In the genomic region with DNA sequence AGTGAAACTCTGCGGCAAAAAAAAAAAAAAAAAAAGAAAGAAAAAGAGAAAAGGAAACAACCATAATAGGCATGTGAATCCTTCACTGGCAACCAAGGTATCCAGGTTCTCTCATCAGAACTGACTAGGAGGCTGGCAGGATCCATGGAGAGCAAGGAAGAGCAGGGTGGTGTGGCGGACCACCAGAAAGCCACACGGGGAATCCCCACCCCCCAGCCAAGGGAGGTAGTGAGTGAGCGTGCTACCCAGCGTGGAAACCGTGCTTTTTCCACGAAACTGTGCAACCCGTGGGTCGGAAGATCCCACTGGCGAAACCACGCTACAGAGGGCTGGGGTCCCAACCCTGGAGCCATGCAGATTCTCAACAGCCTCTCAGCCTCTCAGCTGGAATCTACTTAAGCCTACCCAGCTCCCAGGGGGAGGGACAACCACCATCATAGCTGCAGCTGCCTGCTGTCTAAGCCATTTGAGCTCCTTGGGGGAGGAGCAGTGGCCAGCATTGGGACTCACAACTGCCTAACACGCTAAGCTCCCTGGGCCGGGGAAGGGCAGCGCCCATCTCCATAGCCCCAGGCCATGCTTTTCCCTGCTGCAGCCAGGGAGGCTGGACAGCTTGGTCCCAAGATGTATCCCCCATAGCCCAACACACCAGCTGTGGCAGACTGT, we compare ENCODE assay signal across 25 cellular contexts.
DNase-seq lines count a peak whose midpoint lies in the region; ATAC-seq and TF ChIP-seq lines count a peak whose summit lies in the region.
"Had no signal": no experiment of that assay in that cellular context is flagged by ENCODE, and none has a peak within 500 bp of the region (broad histone marks: within the 10 kb centered on the region; RNA-seq: fewer than 3 reads in every experiment).

No MANE protein-coding gene starts in this region.

- H3K4me3 ChIP-seq in gastrocnemius medialis, result no peak overlapping the region
- H3K4me3 ChIP-seq: heart left ventricle, left lung, neural progenitor cell, tibial nerve had no signal

- H3K27me3 Mint-ChIP-seq in activated T-cell treated with anti-CD3 and anti-CD28 coated beads, Interleukin-2, amount 50 U/mL, for 72 hours (ENCODE audit: low read depth), result no peaks in the 10 kb centered on the region
- H3K27me3 Mint-ChIP-seq in activated T-cell treated with anti-CD3 and anti-CD28 coated beads, Interleukin-2, amount 50 U/mL, for 24 hours, result no peaks in the 10 kb centered on the region
- H3K27me3 Mint-ChIP-seq in activated CD8-positive, alpha-beta T cell treated with anti-CD3 and anti-CD28 coated beads for 36 hours, result no peaks in the 10 kb centered on the region
- no peaks in the 10 kb centered on the region for H3K27me3 Mint-ChIP-seq in natural killer cell treated with Interleukin-12 subunit alpha and Interleukin-12 subunit beta and Interleukin-15 and Interleukin-18, amount 100 ng/mL, for 72 hours
- H3K27me3 Mint-ChIP-seq: CD8-positive, alpha-beta memory T cell; progenitor cell of endocrine pancreas; stimulated activated naive B cell treated with anti-CD40 and anti-IgM and Interleukin-4, amounts not matched to agents 10 μg/mL and 1 μg/mL and 100 μg/mL, for 72 hours had no signal

- H3K36me3 Mint-ChIP-seq in activated T-cell treated with anti-CD3 and anti-CD28 coated beads, Interleukin-2, amount 50 U/mL, for 72 hours (ENCODE audit: insufficient read depth in 2 of 2), result peaks cover 0 to 2% of the 10 kb centered on the region in 2 donors
- no peaks in the 10 kb centered on the region for H3K36me3 Mint-ChIP-seq in activated T-cell treated with anti-CD3 and anti-CD28 coated beads, Interleukin-2, amount 50 U/mL, for 24 hours (ENCODE audit: low read depth)
- no peaks in the 10 kb centered on the region for H3K36me3 Mint-ChIP-seq in activated CD8-positive, alpha-beta T cell treated with anti-CD3 and anti-CD28 coated beads for 36 hours (ENCODE audit: low read depth)
- H3K36me3 Mint-ChIP-seq in natural killer cell treated with Interleukin-12 subunit alpha and Interleukin-12 subunit beta and Interleukin-15 and Interleukin-18, amount 100 ng/mL, for 72 hours, result no peaks in the 10 kb centered on the region
- H3K36me3 Mint-ChIP-seq: CD8-positive, alpha-beta memory T cell had no signal

- no peaks in the 10 kb centered on the region for H3K4me1 ChIP-seq in gastrocnemius medialis
- H3K4me1 ChIP-seq: heart left ventricle, left lung, neural progenitor cell, tibial nerve had no signal

- no peak overlapping the region for H3K4me3 Mint-ChIP-seq in activated T-cell treated with anti-CD3 and anti-CD28 coated beads, Interleukin-2, amount 50 U/mL, for 72 hours
- no peak overlapping the region for H3K4me3 Mint-ChIP-seq in activated T-cell treated with anti-CD3 and anti-CD28 coated beads, Interleukin-2, amount 50 U/mL, for 24 hours
- no peak overlapping the region for H3K4me3 Mint-ChIP-seq in activated CD8-positive, alpha-beta T cell treated with anti-CD3 and anti-CD28 coated beads for 36 hours
- no peak overlapping the region for H3K4me3 Mint-ChIP-seq in natural killer cell treated with Interleukin-12 subunit alpha and Interleukin-12 subunit beta and Interleukin-15 and Interleukin-18, amount 100 ng/mL, for 72 hours
- H3K4me3 Mint-ChIP-seq: CD8-positive, alpha-beta memory T cell; H9; neural progenitor cell; stimulated activated naive B cell treated with anti-CD40 and anti-IgM and Interleukin-4, amounts not matched to agents 10 μg/mL and 1 μg/mL and 100 μg/mL, for 72 hours; T-helper 1 cell treated with Interleukin-12 subunit alpha and Interleukin-12 subunit beta and Interleukin-4 antibody, amounts not matched to agents 30 μg/mL and 1 μg/mL, for 36 hours had no signal

- H3K27ac Mint-ChIP-seq in activated T-cell treated with anti-CD3 and anti-CD28 coated beads, Interleukin-2, amount 50 U/mL, for 72 hours, result no peak overlapping the region
- no peak overlapping the region for H3K27ac Mint-ChIP-seq in activated T-cell treated with anti-CD3 and anti-CD28 coated beads, Interleukin-2, amount 50 U/mL, for 24 hours
- no peak overlapping the region for H3K27ac Mint-ChIP-seq in activated CD8-positive, alpha-beta T cell treated with anti-CD3 and anti-CD28 coated beads for 36 hours
- H3K27ac Mint-ChIP-seq in natural killer cell treated with Interleukin-12 subunit alpha and Interleukin-12 subunit beta and Interleukin-15 and Interleukin-18, amount 100 ng/mL, for 72 hours, result no peak overlapping the region
- H3K27ac Mint-ChIP-seq: CD8-positive, alpha-beta memory T cell; H9; neural progenitor cell; progenitor cell of endocrine pancreas; stimulated activated naive B cell treated with anti-CD40 and anti-IgM and Interleukin-4, amounts not matched to agents 10 μg/mL and 1 μg/mL and 100 μg/mL, for 72 hours; T-helper 1 cell treated with Interleukin-12 subunit alpha and Interleukin-12 subunit beta and Interleukin-4 antibody, amounts not matched to agents 30 μg/mL and 1 μg/mL, for 36 hours had no signal

- H3K27me3 ChIP-seq in gastrocnemius medialis, result no peaks in the 10 kb centered on the region
- H3K27me3 ChIP-seq: heart left ventricle, left lung, neural progenitor cell, tibial nerve had no signal

- no peak overlapping the region for H3K27ac ChIP-seq in gastrocnemius medialis
- H3K27ac ChIP-seq: heart left ventricle, left lung, neural progenitor cell, tibial nerve had no signal

- intact Hi-C loops in activated CD8-positive, alpha-beta T cell treated with anti-CD3 and anti-CD28 coated beads for 36 hours (cut with micrococcal nuclease), result no loop called here
- intact Hi-C loops in gastrocnemius medialis (cut with DNase I; ENCODE audit: low total_unique reads), result no loop called here

- H3K4me1 Mint-ChIP-seq in activated T-cell treated with anti-CD3 and anti-CD28 coated beads, Interleukin-2, amount 50 U/mL, for 72 hours (ENCODE audit: low read depth), result no peaks in the 10 kb centered on the region
- no peaks in the 10 kb centered on the region for H3K4me1 Mint-ChIP-seq in activated T-cell treated with anti-CD3 and anti-CD28 coated beads, Interleukin-2, amount 50 U/mL, for 24 hours (ENCODE audit: low read depth)
- no peaks in the 10 kb centered on the region for H3K4me1 Mint-ChIP-seq in activated CD8-positive, alpha-beta T cell treated with anti-CD3 and anti-CD28 coated beads for 36 hours (ENCODE audit: low read depth)
- no peaks in the 10 kb centered on the region for H3K4me1 Mint-ChIP-seq in natural killer cell treated with Interleukin-12 subunit alpha and Interleukin-12 subunit beta and Interleukin-15 and Interleukin-18, amount 100 ng/mL, for 72 hours (ENCODE audit: low read depth in 2 of 2)
- H3K4me1 Mint-ChIP-seq: CD8-positive, alpha-beta memory T cell; H9; neural progenitor cell; stimulated activated naive B cell treated with anti-CD40 and anti-IgM and Interleukin-4, amounts not matched to agents 10 μg/mL and 1 μg/mL and 100 μg/mL, for 72 hours had no signal

- ATAC-seq in activated T-cell treated with anti-CD3 and anti-CD28 coated beads, Interleukin-2, amount 50 U/mL, for 72 hours (replicated peaks in 1 of 2), result peak; percentile 35 to 46
- ATAC-seq in HG02798 (IDR thresholded peaks at IDR 0.05; ENCODE audit: poor library complexity, unreplicated experiment) (peak; percentile 32), gastrocnemius medialis (no peak), GM19324 (IDR thresholded peaks at IDR 0.05; ENCODE audit: low FRiP score, unreplicated experiment) (no peak)
- ATAC-seq in activated CD8-positive, alpha-beta T cell treated with anti-CD3 and anti-CD28 coated beads for 36 hours, result peak; percentile 42
- peak; percentile 51 to 72 for ATAC-seq in natural killer cell treated with Interleukin-12 subunit alpha and Interleukin-12 subunit beta and Interleukin-15 and Interleukin-18, amount 100 ng/mL, for 72 hours
- ATAC-seq: left lung; stimulated activated naive B cell treated with anti-CD40 and anti-IgM and Interleukin-4, amounts not matched to agents 10 μg/mL and 1 μg/mL and 100 μg/mL, for 72 hours had no signal

- peaks cover 0 to 1% (median 0%) of the 10 kb centered on the region in 3 donors for H3K9me3 ChIP-seq in gastrocnemius medialis

- TF ChIP-seq POLR2A in gastrocnemius medialis (IDR thresholded peaks at IDR 0.05), result no peak

- peaks cover 5% of the 10 kb centered on the region in 2 donors for H3K9me3 Mint-ChIP-seq in activated T-cell treated with anti-CD3 and anti-CD28 coated beads, Interleukin-2, amount 50 U/mL, for 72 hours
- peaks cover 4% of the 10 kb centered on the region for H3K9me3 Mint-ChIP-seq in activated T-cell treated with anti-CD3 and anti-CD28 coated beads, Interleukin-2, amount 50 U/mL, for 24 hours
- H3K9me3 Mint-ChIP-seq in activated CD8-positive, alpha-beta T cell treated with anti-CD3 and anti-CD28 coated beads for 36 hours, result peaks cover 3% of the 10 kb centered on the region
- peaks cover 6% of the 10 kb centered on the region for H3K9me3 Mint-ChIP-seq in natural killer cell treated with Interleukin-12 subunit alpha and Interleukin-12 subunit beta and Interleukin-15 and Interleukin-18, amount 100 ng/mL, for 72 hours
- H3K9me3 Mint-ChIP-seq: T-helper 1 cell treated with Interleukin-12 subunit alpha and Interleukin-12 subunit beta and Interleukin-4 antibody, amounts not matched to agents 30 μg/mL and 1 μg/mL, for 36 hours had no signal

- no peak for DNase-seq in activated T-cell treated with anti-CD3 and anti-CD28 coated beads, Interleukin-2, amount 50 U/mL, for 72 hours
- no peak for DNase-seq in activated T-cell treated with anti-CD3 and anti-CD28 coated beads, Interleukin-2, amount 50 U/mL, for 24 hours
- DNase-seq in activated CD8-positive, alpha-beta T cell treated with anti-CD3 and anti-CD28 coated beads for 36 hours, result no peak
- no peak for DNase-seq in natural killer cell treated with Interleukin-12 subunit alpha and Interleukin-12 subunit beta and Interleukin-15 and Interleukin-18, amount 100 ng/mL, for 72 hours (ENCODE audit: low spot score)
- DNase-seq in gastrocnemius medialis (no peak), NOMO-1 treated with DMSO at 0.1 percent for 48 hours (lab: John Stamatoyannopoulos, UW; ENCODE audit: unreplicated experiment) (no peak)
- DNase-seq: activated CD8-positive, alpha-beta memory T cell treated with anti-CD3 and anti-CD28 coated beads for 24 hours; amniotic stem cell; CD8-positive, alpha-beta memory T cell; dermis blood vessel endothelial cell; DND-41; H9; NCI-H1417 treated with DMSO at 0.1 percent for 48 hours; NCI-H2171; NCI-H526 treated with DMSO at 0.1 percent for 48 hours; OCI-M1; stimulated activated naive B cell treated with anti-CD40 and anti-IgM and Interleukin-4, amounts not matched to agents 10 μg/mL and 1 μg/mL and 100 μg/mL, for 72 hours had no signal

- H3K36me3 ChIP-seq in gastrocnemius medialis, result no peaks in the 10 kb centered on the region
- H3K36me3 ChIP-seq: heart left ventricle, left lung, neural progenitor cell had no signal

- in situ Hi-C loops in gastrocnemius medialis (cut with MboI; ENCODE audit: low sequenced_read_pairs in 4 of 4), result no loop called here

- POLR2A ChIA-PET in activated CD8-positive, alpha-beta T cell treated with anti-CD3 and anti-CD28 coated beads for 36 hours (lab: Charles Lee), result no interaction called here

- TF ChIP-seq CTCF in activated CD8-positive, alpha-beta T cell treated with anti-CD3 and anti-CD28 coated beads for 36 hours (IDR thresholded peaks at IDR 0.05), result no peak
- TF ChIP-seq CTCF in gastrocnemius medialis (IDR thresholded peaks at IDR 0.05 in 4 of 5, conservative IDR thresholded peaks at IDR 0.05 in 1 of 5), result no peak

- CTCF ChIA-PET in activated CD8-positive, alpha-beta T cell treated with anti-CD3 and anti-CD28 coated beads for 36 hours (lab: Charles Lee), result interaction anchor here (0.9 kb wide), 1 partner anchor 12 kb away, joined by 3 read pairs; no protein-coding TSS in a partner anchor

Comparison
In these comparisons a context has a peak if more than half of its experiments do, and no peak if none do; other contexts are left out.
1. ATAC-seq: peak in activated T-cell treated with anti-CD3 and anti-CD28 coated beads, Interleukin-2, amount 50 U/mL, for 72 hours (2 of 2), HG02798 (single experiment), activated CD8-positive, alpha-beta T cell treated with anti-CD3 and anti-CD28 coated beads for 36 hours (single experiment) and natural killer cell treated with Interleukin-12 subunit alpha and Interleukin-12 subunit beta and Interleukin-15 and Interleukin-18, amount 100 ng/mL, for 72 hours (2 of 2); none in gastrocnemius medialis (0 of 2) and GM19324 (single experiment).